2 cellular contexts compared by ENCODE assay signal in the genomic region with DNA sequence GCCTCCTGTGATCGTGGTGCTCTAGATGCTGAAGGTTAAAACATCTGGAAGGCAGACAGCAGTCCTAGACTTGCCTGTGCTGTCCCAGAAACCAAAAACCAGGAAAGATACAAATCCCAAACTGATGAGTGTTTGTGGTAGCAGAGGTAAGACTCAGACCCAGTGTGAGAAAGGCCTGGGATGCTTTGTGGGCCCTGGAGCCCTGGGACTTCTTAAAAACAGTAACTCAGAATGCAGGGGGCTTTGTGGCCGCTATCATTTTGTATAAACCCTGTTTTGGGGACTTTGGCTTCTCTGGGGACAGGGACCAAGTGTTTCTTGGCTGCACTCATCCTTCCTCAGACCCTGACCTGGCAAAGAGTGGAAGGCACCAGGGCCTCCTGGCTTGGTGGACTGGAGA.
TF ChIP-seq lines count a peak whose summit lies in the region.

No MANE protein-coding gene starts in this region.

TF ChIP-seq in SK-N-SH, 30 proteins besides CTCF, POLR2A, EP300 and RAD21 (continued from another document):
- TF ChIP-seq, protein P1, sequence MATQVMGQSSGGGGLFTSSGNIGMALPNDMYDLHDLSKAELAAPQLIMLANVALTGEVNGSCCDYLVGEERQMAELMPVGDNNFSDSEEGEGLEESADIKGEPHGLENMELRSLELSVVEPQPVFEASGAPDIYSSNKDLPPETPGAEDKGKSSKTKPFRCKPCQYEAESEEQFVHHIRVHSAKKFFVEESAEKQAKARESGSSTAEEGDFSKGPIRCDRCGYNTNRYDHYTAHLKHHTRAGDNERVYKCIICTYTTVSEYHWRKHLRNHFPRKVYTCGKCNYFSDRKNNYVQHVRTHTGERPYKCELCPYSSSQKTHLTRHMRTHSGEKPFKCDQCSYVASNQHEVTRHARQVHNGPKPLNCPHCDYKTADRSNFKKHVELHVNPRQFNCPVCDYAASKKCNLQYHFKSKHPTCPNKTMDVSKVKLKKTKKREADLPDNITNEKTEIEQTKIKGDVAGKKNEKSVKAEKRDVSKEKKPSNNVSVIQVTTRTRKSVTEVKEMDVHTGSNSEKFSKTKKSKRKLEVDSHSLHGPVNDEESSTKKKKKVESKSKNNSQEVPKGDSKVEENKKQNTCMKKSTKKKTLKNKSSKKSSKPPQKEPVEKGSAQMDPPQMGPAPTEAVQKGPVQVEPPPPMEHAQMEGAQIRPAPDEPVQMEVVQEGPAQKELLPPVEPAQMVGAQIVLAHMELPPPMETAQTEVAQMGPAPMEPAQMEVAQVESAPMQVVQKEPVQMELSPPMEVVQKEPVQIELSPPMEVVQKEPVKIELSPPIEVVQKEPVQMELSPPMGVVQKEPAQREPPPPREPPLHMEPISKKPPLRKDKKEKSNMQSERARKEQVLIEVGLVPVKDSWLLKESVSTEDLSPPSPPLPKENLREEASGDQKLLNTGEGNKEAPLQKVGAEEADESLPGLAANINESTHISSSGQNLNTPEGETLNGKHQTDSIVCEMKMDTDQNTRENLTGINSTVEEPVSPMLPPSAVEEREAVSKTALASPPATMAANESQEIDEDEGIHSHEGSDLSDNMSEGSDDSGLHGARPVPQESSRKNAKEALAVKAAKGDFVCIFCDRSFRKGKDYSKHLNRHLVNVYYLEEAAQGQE (IDR thresholded peaks at IDR 0.05; ENCODE audit: low read depth, low read length): no peak

TF ChIP-seq in SK-N-SH treated with all-trans-retinoic acid at 6 μM for 48 hours, 23 proteins besides CTCF, POLR2A, EP300 and RAD21 (continued from another document):
- TF ChIP-seq, protein P2, sequence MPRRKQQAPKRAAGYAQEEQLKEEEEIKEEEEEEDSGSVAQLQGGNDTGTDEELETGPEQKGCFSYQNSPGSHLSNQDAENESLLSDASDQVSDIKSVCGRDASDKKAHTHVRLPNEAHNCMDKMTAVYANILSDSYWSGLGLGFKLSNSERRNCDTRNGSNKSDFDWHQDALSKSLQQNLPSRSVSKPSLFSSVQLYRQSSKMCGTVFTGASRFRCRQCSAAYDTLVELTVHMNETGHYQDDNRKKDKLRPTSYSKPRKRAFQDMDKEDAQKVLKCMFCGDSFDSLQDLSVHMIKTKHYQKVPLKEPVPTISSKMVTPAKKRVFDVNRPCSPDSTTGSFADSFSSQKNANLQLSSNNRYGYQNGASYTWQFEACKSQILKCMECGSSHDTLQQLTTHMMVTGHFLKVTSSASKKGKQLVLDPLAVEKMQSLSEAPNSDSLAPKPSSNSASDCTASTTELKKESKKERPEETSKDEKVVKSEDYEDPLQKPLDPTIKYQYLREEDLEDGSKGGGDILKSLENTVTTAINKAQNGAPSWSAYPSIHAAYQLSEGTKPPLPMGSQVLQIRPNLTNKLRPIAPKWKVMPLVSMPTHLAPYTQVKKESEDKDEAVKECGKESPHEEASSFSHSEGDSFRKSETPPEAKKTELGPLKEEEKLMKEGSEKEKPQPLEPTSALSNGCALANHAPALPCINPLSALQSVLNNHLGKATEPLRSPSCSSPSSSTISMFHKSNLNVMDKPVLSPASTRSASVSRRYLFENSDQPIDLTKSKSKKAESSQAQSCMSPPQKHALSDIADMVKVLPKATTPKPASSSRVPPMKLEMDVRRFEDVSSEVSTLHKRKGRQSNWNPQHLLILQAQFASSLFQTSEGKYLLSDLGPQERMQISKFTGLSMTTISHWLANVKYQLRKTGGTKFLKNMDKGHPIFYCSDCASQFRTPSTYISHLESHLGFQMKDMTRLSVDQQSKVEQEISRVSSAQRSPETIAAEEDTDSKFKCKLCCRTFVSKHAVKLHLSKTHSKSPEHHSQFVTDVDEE (CRISPR knock-in tag; IDR thresholded peaks at IDR 0.05): no peak
- TF ChIP-seq ZC3H10 (CRISPR knock-in tag; IDR thresholded peaks at IDR 0.05) (no peak), GLIS3 (CRISPR knock-in tag; IDR thresholded peaks at IDR 0.05) (no peak), ZFP30 (CRISPR knock-in tag; IDR thresholded peaks at IDR 0.05) (no peak), SNAI2 (CRISPR knock-in tag; IDR thresholded peaks at IDR 0.05) (no peak), ZFP3 (CRISPR knock-in tag; IDR thresholded peaks at IDR 0.05) (no peak)
- TF ChIP-seq, protein P3, sequence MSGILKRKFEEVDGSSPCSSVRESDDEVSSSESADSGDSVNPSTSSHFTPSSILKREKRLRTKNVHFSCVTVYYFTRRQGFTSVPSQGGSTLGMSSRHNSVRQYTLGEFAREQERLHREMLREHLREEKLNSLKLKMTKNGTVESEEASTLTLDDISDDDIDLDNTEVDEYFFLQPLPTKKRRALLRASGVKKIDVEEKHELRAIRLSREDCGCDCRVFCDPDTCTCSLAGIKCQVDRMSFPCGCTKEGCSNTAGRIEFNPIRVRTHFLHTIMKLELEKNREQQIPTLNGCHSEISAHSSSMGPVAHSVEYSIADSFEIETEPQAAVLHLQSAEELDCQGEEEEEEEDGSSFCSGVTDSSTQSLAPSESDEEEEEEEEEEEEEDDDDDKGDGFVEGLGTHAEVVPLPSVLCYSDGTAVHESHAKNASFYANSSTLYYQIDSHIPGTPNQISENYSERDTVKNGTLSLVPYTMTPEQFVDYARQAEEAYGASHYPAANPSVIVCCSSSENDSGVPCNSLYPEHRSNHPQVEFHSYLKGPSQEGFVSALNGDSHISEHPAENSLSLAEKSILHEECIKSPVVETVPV (CRISPR knock-in tag; IDR thresholded peaks at IDR 0.05): no peak
